In the genomic region with DNA sequence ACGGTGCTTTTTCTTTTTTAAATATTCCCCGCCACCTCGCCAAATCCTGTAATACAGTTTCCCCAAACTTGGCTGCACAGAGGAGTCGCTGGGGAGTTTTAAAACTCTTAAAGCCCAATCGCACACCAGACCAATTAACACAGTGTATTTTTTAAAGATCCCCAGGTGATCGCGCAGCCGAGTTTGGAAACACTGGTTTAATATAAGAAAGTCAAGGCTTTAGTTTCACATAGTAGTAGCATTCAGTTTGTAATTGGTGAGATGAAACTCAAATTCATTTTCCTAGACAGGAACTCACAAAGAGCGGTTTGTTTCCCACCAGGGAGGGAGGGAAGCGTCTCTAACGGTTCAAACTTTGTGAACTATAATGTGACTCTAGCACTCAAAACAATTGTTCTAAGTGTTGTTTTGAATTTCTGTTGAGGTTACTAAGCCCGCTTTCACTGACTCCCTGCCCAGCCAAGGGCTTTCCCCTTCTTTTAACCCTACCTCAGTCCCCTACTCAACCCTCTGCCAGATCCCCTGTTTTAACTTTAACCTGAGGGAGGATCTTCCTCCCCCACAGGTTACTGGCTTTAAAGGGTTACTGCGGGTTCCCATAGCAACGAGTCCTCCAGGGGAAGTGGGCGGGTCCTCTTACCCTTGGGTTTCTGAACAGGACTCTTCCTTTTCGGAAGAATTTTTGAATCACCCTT, we compare ENCODE assay signal across 7 cellular contexts. TPM values are rescaled to one million over a fixed set of nuclear protein-coding genes. Genes with fewer than 3 reads are reported as not detected.
DNase-seq lines count a peak whose midpoint lies in the region; ATAC-seq, FAIRE-seq and TF ChIP-seq lines count a peak whose summit lies in the region.

No MANE protein-coding gene starts in this region.

- DNase-seq in GM12891 (ENCODE audit: insufficient read length, low spot score), result peak; percentile 7
- peak; percentile 73 for DNase-seq in NCI-H2227 treated with DMSO at 0.1 percent for 48 hours (lab: John Stamatoyannopoulos, UW)
- DNase-seq in activated CD4-positive, alpha-beta T cell treated with anti-CD3 and anti-CD28 coated beads for 48 hours, result peak; percentile 71
- peak; percentile 70 to 72 for DNase-seq in erythroblast (lab: John Stamatoyannopoulos, UW)
- DNase-seq in stromal cell of bone marrow (ENCODE audit: low read depth), result peak; percentile 50

- no peak for TF ChIP-seq POLR2A in GM12891 (IDR thresholded peaks at IDR 0.05; ENCODE audit: low read depth, low read length)
- TF ChIP-seq POLR2A in erythroblast (IDR thresholded peaks at IDR 0.05; ENCODE audit: low read length), result no peak

- peak overlapping the region; percentile 51 for H3K4me3 ChIP-seq in mononuclear cell (ENCODE audit: low read length)

- no peaks in the 10 kb centered on the region for H3K27me3 ChIP-seq in mononuclear cell (ENCODE audit: insufficient read depth, low read length)

- H3K4me1 ChIP-seq in mononuclear cell (ENCODE audit: insufficient read depth, low read length), result peaks cover 15% of the 10 kb centered on the region

- no peak for FAIRE-seq in GM12891 (lab: Jason Lieb, UNC)

- ATAC-seq in HG02981 (IDR thresholded peaks at IDR 0.05; ENCODE audit: unreplicated experiment), result peak; percentile 67

- no peaks in the 10 kb centered on the region for H3K9me3 ChIP-seq in mononuclear cell (ENCODE audit: low read depth, low read length)

TF ChIP-seq in GM12891, 5 proteins besides CTCF, POLR2A, EP300 and RAD21:
- TF ChIP-seq SPI1 (IDR thresholded peaks at IDR 0.05; ENCODE audit: low read depth, low read length), result 0 out of 2 replicates have a peak, but pooled peaks have one; percentile 18
- no peak for TF ChIP-seq PAX5 (IDR thresholded peaks at IDR 0.05; ENCODE audit: insufficient read depth, low read length, severe bottlenecking)

RNA-seq across cellular contexts. Expression of a gene that starts 25.7 kb away (rescaled TPM):
- polyA plus RNA-seq in GM12891 (2012; ENCODE audit: low read depth, missing spikeins), result 1.3 TPM
- 4.7 TPM for total RNA-seq in mononuclear cell

Comparison
In these comparisons a context has a peak if more than half of its experiments do, and no peak if none do; other contexts are left out.
1. Peak in every context shown above with its lines: DNase-seq, ATAC-seq and H3K4me3 ChIP-seq.
2. DNase-seq: peak in every context shown above with its lines; median percentile 73 in NCI-H2227 treated with DMSO at 0.1 percent for 48 hours; 71 in activated CD4-positive, alpha-beta T cell treated with anti-CD3 and anti-CD28 coated beads for 48 hours; 71 in erythroblast; 50 in stromal cell of bone marrow; 7 in GM12891.